ENCODE assay signal across 1 cellular context in the genomic region with DNA sequence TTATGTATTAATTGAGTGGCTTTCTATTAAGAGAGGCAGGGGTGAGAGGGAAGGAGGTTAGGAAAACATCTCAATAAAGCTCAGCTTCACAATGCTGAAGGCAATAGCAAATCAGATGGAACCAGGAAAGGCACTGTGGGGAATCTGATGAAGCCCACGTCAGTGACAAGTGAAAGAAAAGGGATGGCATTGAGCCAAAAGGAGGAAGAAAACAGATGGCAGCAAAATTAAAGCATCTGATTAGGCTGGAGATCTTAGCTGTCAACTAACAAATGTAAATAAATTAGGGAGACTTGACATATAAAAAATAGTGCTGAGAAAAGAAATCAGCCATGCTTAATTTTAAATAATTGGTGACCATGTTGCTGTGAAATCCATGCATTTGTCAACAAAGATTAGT.
TF ChIP-seq lines count a peak whose summit lies in the region.

No MANE protein-coding gene starts in this region.

TF ChIP-seq in SK-N-SH, 30 proteins besides CTCF, POLR2A, EP300 and RAD21 (continued from another document):
- TF ChIP-seq, protein P1, sequence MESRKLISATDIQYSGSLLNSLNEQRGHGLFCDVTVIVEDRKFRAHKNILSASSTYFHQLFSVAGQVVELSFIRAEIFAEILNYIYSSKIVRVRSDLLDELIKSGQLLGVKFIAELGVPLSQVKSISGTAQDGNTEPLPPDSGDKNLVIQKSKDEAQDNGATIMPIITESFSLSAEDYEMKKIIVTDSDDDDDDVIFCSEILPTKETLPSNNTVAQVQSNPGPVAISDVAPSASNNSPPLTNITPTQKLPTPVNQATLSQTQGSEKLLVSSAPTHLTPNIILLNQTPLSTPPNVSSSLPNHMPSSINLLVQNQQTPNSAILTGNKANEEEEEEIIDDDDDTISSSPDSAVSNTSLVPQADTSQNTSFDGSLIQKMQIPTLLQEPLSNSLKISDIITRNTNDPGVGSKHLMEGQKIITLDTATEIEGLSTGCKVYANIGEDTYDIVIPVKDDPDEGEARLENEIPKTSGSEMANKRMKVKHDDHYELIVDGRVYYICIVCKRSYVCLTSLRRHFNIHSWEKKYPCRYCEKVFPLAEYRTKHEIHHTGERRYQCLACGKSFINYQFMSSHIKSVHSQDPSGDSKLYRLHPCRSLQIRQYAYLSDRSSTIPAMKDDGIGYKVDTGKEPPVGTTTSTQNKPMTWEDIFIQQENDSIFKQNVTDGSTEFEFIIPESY (IDR thresholded peaks at IDR 0.05; ENCODE audit: borderline replicate concordance, low read depth): no peak
- TF ChIP-seq ELF1 (IDR thresholded peaks at IDR 0.05): no peak
- TF ChIP-seq RCOR1 (IDR thresholded peaks at IDR 0.05; ENCODE audit: low read length): peak; percentile 50; the same call in 1 of the 2 replicates
- TF ChIP-seq TCF12 (IDR thresholded peaks at IDR 0.05): peak; percentile 22; the same call in 1 of the 2 replicates
- TF ChIP-seq FOXJ3 (CRISPR knock-in tag; IDR thresholded peaks at IDR 0.05): 0 out of 2 replicates have a peak, but pooled peaks have one; percentile 20
